11 cellular contexts compared by ENCODE assay signal in the genomic region with DNA sequence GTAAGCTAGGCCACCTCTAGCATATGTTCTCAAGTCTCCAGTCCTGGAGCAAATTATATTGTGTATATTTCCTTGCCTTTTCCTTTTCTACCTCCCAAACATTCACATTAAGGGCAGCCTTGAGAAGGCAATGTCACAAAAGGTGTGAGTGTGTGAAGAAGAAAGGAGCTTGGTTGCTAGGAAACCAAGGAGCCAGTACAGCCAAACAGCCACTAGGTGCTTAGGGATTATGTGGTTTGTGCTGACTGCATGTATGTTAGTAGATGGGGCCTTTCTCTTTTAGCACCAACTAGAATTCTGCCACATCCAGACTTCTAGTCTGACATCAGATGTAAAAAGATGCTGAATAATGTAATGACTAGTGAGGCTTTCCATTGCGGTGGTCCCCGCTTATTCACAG.
A peak's percentile ranks its signal among the peaks of the same experiment; 100 is the strongest.
DNase-seq lines count a peak whose midpoint lies in the region; ATAC-seq and TF ChIP-seq lines count a peak whose summit lies in the region.
"Had no signal": no experiment of that assay in that cellular context is flagged by ENCODE, and none has a peak within 500 bp of the region (broad histone marks: within the 10 kb centered on the region; RNA-seq: fewer than 3 reads in every experiment).

No MANE protein-coding gene starts in this region.

- intact Hi-C loops in sciatic nerve (cut with DNase I), result no loop called here

- H3K4me1 Mint-ChIP-seq in endothelial cell (ENCODE audit: unreplicated experiment), result no peaks in the 10 kb centered on the region
- peaks cover 2% of the 10 kb centered on the region for H3K4me1 Mint-ChIP-seq in progenitor cell of endocrine pancreas (ENCODE audit: low read depth)

- no peak overlapping the region for H3K4me3 Mint-ChIP-seq in endothelial cell (ENCODE audit: unreplicated experiment)
- H3K4me3 Mint-ChIP-seq in progenitor cell of endocrine pancreas (ENCODE audit: low read depth), result no peak overlapping the region

- H3K36me3 Mint-ChIP-seq in endothelial cell (ENCODE audit: low read depth, unreplicated experiment), result no peaks in the 10 kb centered on the region
- H3K36me3 Mint-ChIP-seq in progenitor cell of endocrine pancreas (ENCODE audit: insufficient read depth), result no peaks in the 10 kb centered on the region

- no peak for ATAC-seq in sciatic nerve

- H3K9me3 Mint-ChIP-seq in endothelial cell (ENCODE audit: unreplicated experiment), result no peaks in the 10 kb centered on the region
- peaks cover 3% of the 10 kb centered on the region for H3K9me3 Mint-ChIP-seq in progenitor cell of endocrine pancreas (ENCODE audit: low read depth)

- no peak overlapping the region for H3K27ac Mint-ChIP-seq in endothelial cell (ENCODE audit: unreplicated experiment)
- no peak overlapping the region for H3K27ac Mint-ChIP-seq in progenitor cell of endocrine pancreas

- TF ChIP-seq CTCF in endothelial cell (IDR thresholded peaks at IDR 0.05; ENCODE audit: unreplicated experiment), result no peak
- peak; percentile 51 for TF ChIP-seq CTCF in progenitor cell of endocrine pancreas (IDR thresholded peaks at IDR 0.05; ENCODE audit: unreplicated experiment)

- H3K27me3 Mint-ChIP-seq in endothelial cell (ENCODE audit: unreplicated experiment) (peaks cover 2% of the 10 kb centered on the region), progenitor cell of endocrine pancreas (no peaks in the 10 kb centered on the region)

- DNase-seq in DMS53 (lab: John Stamatoyannopoulos, UW) (peak; percentile 0), DMS53 treated with DMSO at 0.1 percent for 48 hours (lab: John Stamatoyannopoulos, UW; ENCODE audit: unreplicated experiment) (no peak), NCI-H82 (lab: John Stamatoyannopoulos, UW) (peak; percentile 80), endothelial cell (ENCODE audit: low spot score) (peak; percentile 4), progenitor cell of endocrine pancreas (ENCODE audit: low spot score, unreplicated experiment) (no peak), sciatic nerve (ENCODE audit: low spot score) (no peak), EL (no peak)
- DNase-seq in stimulated activated CD4-positive, alpha-beta T cell treated with anti-CD3 and anti-CD28 coated beads, Interleukin-4, amount 100 ng/mL, for 4 hours, result no peak
- DNase-seq: cerebellar nuclear complex, PC-9, spleen had no signal

Comparison
In these comparisons a context has a peak if more than half of its experiments do, and no peak if none do; other contexts are left out.
1. DNase-seq: peak in DMS53 (single experiment), NCI-H82 (single experiment) and endothelial cell (single experiment); none in DMS53 treated with DMSO at 0.1 percent for 48 hours (single experiment), progenitor cell of endocrine pancreas (single experiment), sciatic nerve (single experiment), stimulated activated CD4-positive, alpha-beta T cell treated with anti-CD3 and anti-CD28 coated beads, Interleukin-4, amount 100 ng/mL, for 4 hours (0 of 2) and EL (single experiment).